In the genomic region with DNA sequence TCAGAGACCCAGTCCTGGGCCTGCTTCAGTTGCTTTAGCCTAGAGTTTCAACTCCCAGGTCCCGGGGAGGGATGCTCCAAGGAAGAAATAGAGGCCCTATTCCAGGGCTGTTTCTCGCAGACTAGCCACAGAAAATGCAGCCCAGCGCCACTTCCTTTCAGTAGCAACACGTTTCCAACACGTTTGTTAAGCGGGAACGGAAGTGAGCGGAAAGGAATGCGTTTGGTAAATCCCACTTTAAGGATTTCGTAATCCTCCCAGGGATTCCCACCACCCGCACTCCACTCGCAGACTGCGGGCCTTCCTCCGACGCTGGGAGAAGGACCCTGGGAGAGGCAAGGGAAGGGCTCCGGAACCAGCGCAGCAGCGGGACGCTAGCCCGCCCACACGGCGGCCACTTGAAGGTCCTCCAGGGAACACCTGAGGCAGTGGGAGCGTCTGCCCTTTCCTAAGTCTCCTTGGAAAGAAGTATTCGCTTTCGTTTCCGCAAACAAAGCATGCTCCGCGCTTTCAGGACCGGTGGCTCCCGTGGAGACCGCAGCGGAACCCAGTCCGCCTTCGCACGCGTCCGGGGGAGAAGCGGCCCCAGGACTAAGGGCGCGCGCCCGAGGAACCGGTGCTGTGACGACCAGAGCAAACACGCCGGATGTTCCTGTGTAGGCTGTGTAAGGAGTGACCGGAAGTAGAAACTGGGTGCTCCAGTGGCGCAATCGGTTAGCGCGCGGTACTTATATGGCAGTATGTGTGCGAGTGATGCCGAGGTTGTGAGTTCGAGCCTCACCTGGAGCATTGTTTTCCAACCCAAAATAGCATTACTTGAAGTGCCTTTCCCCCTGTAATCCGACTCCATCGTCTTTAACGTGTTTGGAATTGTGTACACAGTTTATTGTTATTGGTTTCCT, we compare ENCODE assay signal across 1 cellular context.
A peak's percentile ranks its signal among the peaks of the same experiment; 100 is the strongest.
TF ChIP-seq lines count a peak whose summit lies in the region.

No MANE protein-coding gene starts in this region.

TF ChIP-seq in K562, 482 proteins besides CTCF, POLR2A, EP300 and RAD21 (continued from another document and continues in another):
- TF ChIP-seq, protein P1, sequence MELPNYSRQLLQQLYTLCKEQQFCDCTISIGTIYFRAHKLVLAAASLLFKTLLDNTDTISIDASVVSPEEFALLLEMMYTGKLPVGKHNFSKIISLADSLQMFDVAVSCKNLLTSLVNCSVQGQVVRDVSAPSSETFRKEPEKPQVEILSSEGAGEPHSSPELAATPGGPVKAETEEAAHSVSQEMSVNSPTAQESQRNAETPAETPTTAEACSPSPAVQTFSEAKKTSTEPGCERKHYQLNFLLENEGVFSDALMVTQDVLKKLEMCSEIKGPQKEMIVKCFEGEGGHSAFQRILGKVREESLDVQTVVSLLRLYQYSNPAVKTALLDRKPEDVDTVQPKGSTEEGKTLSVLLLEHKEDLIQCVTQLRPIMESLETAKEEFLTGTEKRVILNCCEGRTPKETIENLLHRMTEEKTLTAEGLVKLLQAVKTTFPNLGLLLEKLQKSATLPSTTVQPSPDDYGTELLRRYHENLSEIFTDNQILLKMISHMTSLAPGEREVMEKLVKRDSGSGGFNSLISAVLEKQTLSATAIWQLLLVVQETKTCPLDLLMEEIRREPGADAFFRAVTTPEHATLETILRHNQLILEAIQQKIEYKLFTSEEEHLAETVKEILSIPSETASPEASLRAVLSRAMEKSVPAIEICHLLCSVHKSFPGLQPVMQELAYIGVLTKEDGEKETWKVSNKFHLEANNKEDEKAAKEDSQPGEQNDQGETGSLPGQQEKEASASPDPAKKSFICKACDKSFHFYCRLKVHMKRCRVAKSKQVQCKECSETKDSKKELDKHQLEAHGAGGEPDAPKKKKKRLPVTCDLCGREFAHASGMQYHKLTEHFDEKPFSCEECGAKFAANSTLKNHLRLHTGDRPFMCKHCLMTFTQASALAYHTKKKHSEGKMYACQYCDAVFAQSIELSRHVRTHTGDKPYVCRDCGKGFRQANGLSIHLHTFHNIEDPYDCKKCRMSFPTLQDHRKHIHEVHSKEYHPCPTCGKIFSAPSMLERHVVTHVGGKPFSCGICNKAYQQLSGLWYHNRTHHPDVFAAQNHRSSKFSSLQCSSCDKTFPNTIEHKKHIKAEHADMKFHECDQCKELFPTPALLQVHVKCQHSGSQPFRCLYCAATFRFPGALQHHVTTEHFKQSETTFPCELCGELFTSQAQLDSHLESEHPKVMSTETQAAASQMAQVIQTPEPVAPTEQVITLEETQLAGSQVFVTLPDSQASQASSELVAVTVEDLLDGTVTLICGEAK (IDR thresholded peaks at IDR 0.05) = peak; percentile 96
- TF ChIP-seq, protein P1 (CRISPR knock-in tag; IDR thresholded peaks at IDR 0.05) = no peak
- TF ChIP-seq XRCC4 (IDR thresholded peaks at IDR 0.05; ENCODE audit: extremely low read depth, insufficient read depth, insufficient read length) = no peak
- TF ChIP-seq, protein P2, sequence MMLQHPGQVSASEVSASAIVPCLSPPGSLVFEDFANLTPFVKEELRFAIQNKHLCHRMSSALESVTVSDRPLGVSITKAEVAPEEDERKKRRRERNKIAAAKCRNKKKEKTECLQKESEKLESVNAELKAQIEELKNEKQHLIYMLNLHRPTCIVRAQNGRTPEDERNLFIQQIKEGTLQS (IDR thresholded peaks at IDR 0.05) = peak; percentile 77
- TF ChIP-seq, protein P2 (CRISPR knock-in tag; conservative IDR thresholded peaks at IDR 0.05) = no peak
- TF ChIP-seq, protein P3, sequence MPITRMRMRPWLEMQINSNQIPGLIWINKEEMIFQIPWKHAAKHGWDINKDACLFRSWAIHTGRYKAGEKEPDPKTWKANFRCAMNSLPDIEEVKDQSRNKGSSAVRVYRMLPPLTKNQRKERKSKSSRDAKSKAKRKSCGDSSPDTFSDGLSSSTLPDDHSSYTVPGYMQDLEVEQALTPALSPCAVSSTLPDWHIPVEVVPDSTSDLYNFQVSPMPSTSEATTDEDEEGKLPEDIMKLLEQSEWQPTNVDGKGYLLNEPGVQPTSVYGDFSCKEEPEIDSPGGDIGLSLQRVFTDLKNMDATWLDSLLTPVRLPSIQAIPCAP (CRISPR knock-in tag; IDR thresholded peaks at IDR 0.05; ENCODE audit: borderline replicate concordance) = no peak
- TF ChIP-seq DMBX1 (CRISPR knock-in tag; IDR thresholded peaks at IDR 0.05; ENCODE audit: borderline replicate concordance) = peak; percentile 20; the same call in 1 of the 2 replicates
- no peak for TF ChIP-seq MIER1 (IDR thresholded peaks at IDR 0.05; ENCODE audit: low read depth)
- no peak for TF ChIP-seq ILK (tag; IDR thresholded peaks at IDR 0.05; ENCODE audit: borderline replicate concordance, low read depth)
- TF ChIP-seq SMAD4 (CRISPR knock-in tag; conservative IDR thresholded peaks at IDR 0.05) = peak; percentile 88
- TF ChIP-seq LARP7 (IDR thresholded peaks at IDR 0.05) = no peak
- TF ChIP-seq, protein P4, sequence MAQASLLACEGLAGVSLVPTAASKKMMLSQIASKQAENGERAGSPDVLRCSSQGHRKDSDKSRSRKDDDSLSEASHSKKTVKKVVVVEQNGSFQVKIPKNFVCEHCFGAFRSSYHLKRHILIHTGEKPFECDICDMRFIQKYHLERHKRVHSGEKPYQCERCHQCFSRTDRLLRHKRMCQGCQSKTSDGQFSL (CRISPR knock-in tag; IDR thresholded peaks at IDR 0.05) = no peak
- TF ChIP-seq, protein P4 (tag; IDR thresholded peaks at IDR 0.05) = 0 out of 4 replicates have a peak, but pooled peaks of 1 of the 2 experiments have one; percentile 30
- no peak for TF ChIP-seq NFIX (CRISPR knock-in tag; IDR thresholded peaks at IDR 0.05; ENCODE audit: low read depth)
- TF ChIP-seq CCAR2 (IDR thresholded peaks at IDR 0.05; ENCODE audit: low read depth, low read length) = no peak
- TF ChIP-seq CEBPB (tag; IDR thresholded peaks at IDR 0.05) = peak; percentile 100
- TF ChIP-seq TCF3 (CRISPR knock-in tag; IDR thresholded peaks at IDR 0.05) = peak; percentile 36; the same call in 1 of the 2 replicates
- peak; percentile 86 for TF ChIP-seq SPI1 (IDR thresholded peaks at IDR 0.05; ENCODE audit: borderline replicate concordance, low read depth, low read length)
- TF ChIP-seq ZNF175 (CRISPR knock-in tag; IDR thresholded peaks at IDR 0.05; ENCODE audit: low read depth) = no peak
- TF ChIP-seq MAFG (tag; conservative IDR thresholded peaks at IDR 0.05) = no peak
- peak; percentile 14; the same call in 1 of the 2 replicates for TF ChIP-seq ZNF217 (CRISPR knock-in tag; IDR thresholded peaks at IDR 0.05)
- no peak for TF ChIP-seq NCOA2 (IDR thresholded peaks at IDR 0.05; ENCODE audit: partially characterized antibody in 2 of 2)
- TF ChIP-seq, protein P5, sequence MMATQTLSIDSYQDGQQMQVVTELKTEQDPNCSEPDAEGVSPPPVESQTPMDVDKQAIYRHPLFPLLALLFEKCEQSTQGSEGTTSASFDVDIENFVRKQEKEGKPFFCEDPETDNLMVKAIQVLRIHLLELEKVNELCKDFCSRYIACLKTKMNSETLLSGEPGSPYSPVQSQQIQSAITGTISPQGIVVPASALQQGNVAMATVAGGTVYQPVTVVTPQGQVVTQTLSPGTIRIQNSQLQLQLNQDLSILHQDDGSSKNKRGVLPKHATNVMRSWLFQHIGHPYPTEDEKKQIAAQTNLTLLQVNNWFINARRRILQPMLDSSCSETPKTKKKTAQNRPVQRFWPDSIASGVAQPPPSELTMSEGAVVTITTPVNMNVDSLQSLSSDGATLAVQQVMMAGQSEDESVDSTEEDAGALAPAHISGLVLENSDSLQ (IDR thresholded peaks at IDR 0.05) = peak; percentile 14; the same call in 1 of the 2 replicates
- no peak for TF ChIP-seq RBM39 (optimal IDR thresholded peaks at IDR 0.05; ENCODE audit: low read depth, low read length)
- TF ChIP-seq ZNF436 (CRISPR knock-in tag; IDR thresholded peaks at IDR 0.05) = peak; percentile 54; the same call in 1 of the 2 replicates
- TF ChIP-seq POLR2H (tag; IDR thresholded peaks at IDR 0.05; ENCODE audit: low read depth) = peak; percentile 99
- TF ChIP-seq SIX5 (IDR thresholded peaks at IDR 0.05; ENCODE audit: borderline replicate concordance in 1 of 2, insufficient read depth in 1 of 2, low read depth in 1 of 2, low read length in 2 of 2) = 0 out of 4 replicates have a peak, but pooled peaks of 1 of the 2 experiments have one; percentile 25
- no peak for TF ChIP-seq ESRRB (CRISPR knock-in tag; IDR thresholded peaks at IDR 0.05; ENCODE audit: borderline replicate concordance)
- TF ChIP-seq HSF4 (CRISPR knock-in tag; IDR thresholded peaks at IDR 0.05; ENCODE audit: borderline replicate concordance) = no peak
- peak; percentile 99 for TF ChIP-seq HNRNPLL (IDR thresholded peaks at IDR 0.05; ENCODE audit: low read depth, low read length, poor library complexity, severe bottlenecking)
- no peak for TF ChIP-seq NCOA6 (IDR thresholded peaks at IDR 0.05)
- TF ChIP-seq FOXA3 (CRISPR knock-in tag; conservative IDR thresholded peaks at IDR 0.05 in 1 of 2, IDR thresholded peaks at IDR 0.05 in 1 of 2) = peak in 1 of 2 experiments; percentile 50; a peak in 2 of 4 replicates
- TF ChIP-seq, protein P6, sequence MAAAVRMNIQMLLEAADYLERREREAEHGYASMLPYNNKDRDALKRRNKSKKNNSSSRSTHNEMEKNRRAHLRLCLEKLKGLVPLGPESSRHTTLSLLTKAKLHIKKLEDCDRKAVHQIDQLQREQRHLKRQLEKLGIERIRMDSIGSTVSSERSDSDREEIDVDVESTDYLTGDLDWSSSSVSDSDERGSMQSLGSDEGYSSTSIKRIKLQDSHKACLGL (CRISPR knock-in tag; IDR thresholded peaks at IDR 0.05; ENCODE audit: borderline replicate concordance, poor library complexity, severe bottlenecking) = no peak
- TF ChIP-seq NCOA1 (IDR thresholded peaks at IDR 0.05; ENCODE audit: low read depth) = peak; percentile 84
- TF ChIP-seq, protein P7, sequence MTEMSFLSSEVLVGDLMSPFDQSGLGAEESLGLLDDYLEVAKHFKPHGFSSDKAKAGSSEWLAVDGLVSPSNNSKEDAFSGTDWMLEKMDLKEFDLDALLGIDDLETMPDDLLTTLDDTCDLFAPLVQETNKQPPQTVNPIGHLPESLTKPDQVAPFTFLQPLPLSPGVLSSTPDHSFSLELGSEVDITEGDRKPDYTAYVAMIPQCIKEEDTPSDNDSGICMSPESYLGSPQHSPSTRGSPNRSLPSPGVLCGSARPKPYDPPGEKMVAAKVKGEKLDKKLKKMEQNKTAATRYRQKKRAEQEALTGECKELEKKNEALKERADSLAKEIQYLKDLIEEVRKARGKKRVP (CRISPR knock-in tag; IDR thresholded peaks at IDR 0.05) = peak; percentile 43; the same call in 1 of the 2 replicates
- peak; percentile 84; the same call in 1 of the 2 replicates for TF ChIP-seq ZNF644 (tag; IDR thresholded peaks at IDR 0.05; ENCODE audit: low read depth)
- TF ChIP-seq TRIM24 (IDR thresholded peaks at IDR 0.05) = peak; percentile 73 to 89
- TF ChIP-seq, protein P8, sequence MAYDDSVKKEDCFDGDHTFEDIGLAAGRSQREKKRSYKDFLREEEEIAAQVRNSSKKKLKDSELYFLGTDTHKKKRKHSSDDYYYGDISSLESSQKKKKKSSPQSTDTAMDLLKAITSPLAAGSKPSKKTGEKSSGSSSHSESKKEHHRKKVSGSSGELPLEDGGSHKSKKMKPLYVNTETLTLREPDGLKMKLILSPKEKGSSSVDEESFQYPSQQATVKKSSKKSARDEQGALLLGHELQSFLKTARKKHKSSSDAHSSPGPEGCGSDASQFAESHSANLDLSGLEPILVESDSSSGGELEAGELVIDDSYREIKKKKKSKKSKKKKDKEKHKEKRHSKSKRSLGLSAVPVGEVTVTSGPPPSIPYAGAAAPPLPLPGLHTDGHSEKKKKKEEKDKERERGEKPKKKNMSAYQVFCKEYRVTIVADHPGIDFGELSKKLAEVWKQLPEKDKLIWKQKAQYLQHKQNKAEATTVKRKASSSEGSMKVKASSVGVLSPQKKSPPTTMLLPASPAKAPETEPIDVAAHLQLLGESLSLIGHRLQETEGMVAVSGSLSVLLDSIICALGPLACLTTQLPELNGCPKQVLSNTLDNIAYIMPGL (CRISPR knock-in tag; IDR thresholded peaks at IDR 0.05) = peak; percentile 95
